Comparison of ENCODE assay signal across 12 cellular contexts in the genomic region with DNA sequence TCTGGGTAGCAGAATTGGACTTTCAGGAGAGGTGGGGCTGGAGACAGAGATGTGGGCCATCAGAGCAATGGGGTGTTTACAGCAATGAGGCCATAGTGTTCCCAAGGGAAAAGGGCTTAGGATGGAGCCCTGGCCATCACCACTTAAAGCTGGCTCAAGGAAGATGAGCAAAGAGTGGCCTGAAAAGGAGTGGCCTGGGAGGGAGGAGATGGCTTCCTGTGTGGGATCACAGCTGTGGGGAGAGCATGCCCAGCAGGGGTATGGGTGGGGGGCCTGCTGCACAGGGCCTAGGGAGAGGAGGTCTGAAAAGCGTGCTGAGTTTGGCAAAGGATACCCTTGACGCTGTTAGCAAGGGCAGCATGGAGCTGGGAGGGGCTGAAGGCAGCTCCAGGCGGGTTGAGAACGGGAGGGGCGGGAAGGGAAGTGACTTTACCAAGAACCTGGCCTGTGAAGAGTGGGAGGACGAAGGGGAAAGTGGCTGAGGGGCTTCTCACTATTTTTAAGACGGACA. TPM values are rescaled to one million over a fixed set of nuclear protein-coding genes. Genes with fewer than 3 reads are reported as not detected.
DNase-seq lines count a peak whose midpoint lies in the region; ATAC-seq and TF ChIP-seq lines count a peak whose summit lies in the region.
"Had no signal": no experiment of that assay in that cellular context is flagged by ENCODE, and none has a peak within 500 bp of the region (broad histone marks: within the 10 kb centered on the region; RNA-seq: fewer than 3 reads in every experiment).

No MANE protein-coding gene starts in this region.

- no peak overlapping the region for H2BK5ac ChIP-seq in IMR-90 (ENCODE audit: low read depth, low read length, poor library complexity, severe bottlenecking)
- no peak overlapping the region for H2BK5ac ChIP-seq in mesenchymal stem cell (ENCODE audit: low read depth, low read length, poor library complexity, severe bottlenecking)

- peak overlapping the region in 1 of 2 experiments; percentile 73 for H2BK12ac ChIP-seq in mesenchymal stem cell (ENCODE audit: low read length in 2 of 2)

- no TSS peak for BruUV-seq in IMR-90 (replicated peaks; lab: Mats Ljungman, UMichigan)
- no TSS peak for BruUV-seq in PC-3 (replicated peaks; lab: Mats Ljungman, UMichigan)

- CTCF ChIA-PET in IMR-90 (lab: Yijun Ruan, JAX): no interaction called here
- CTCF ChIA-PET in PC-3 (lab: Charles Lee): interaction anchor here (0.6 kb wide), 1 partner anchor 31 kb away, joined by 5 read pairs; no protein-coding TSS in a partner anchor

- peak overlapping the region; percentile 42 for H3K4ac ChIP-seq in IMR-90 (ENCODE audit: low read depth, low read length)
- H3K4ac ChIP-seq in mesenchymal stem cell (ENCODE audit: low read depth in 1 of 2, low read length in 2 of 2): no peak overlapping the region

- DNase-seq in IMR-90: no peak
- peak; percentile 72 for DNase-seq in coronary artery (ENCODE audit: low spot score)
- DNase-seq in mesenchymal stem cell: no peak
- no peak for DNase-seq in stimulated activated naive B cell treated with anti-CD40 and anti-IgM and Interleukin-4, amounts not matched to agents 10 μg/mL and 1 μg/mL and 100 μg/mL, for 72 hours
- DNase-seq in PC-3: no peak
- DNase-seq: activated T-cell treated with anti-CD3 and anti-CD28 coated beads for 4 hours; effector CD4-positive, alpha-beta T cell; NCI-H524 treated with DMSO at 0.1 percent for 48 hours; stimulated activated naive CD4-positive, alpha-beta T cell had no signal

- H3K23ac ChIP-seq in IMR-90 (ENCODE audit: low read depth, low read length): no peak overlapping the region
- no peak overlapping the region for H3K23ac ChIP-seq in mesenchymal stem cell (ENCODE audit: low read length in 2 of 2)

- H3K18ac ChIP-seq in IMR-90 (ENCODE audit: low read depth, low read length): peak overlapping the region; percentile 33; the same call in 1 of the 2 replicates
- H3K18ac ChIP-seq in mesenchymal stem cell (ENCODE audit: low read depth in 1 of 2, low read length in 2 of 2): peak overlapping the region; percentile 14 to 22

- TF ChIP-seq CTCF in IMR-90 (conservative IDR thresholded peaks at IDR 0.05; ENCODE audit: low read depth, low read length) (no peak), coronary artery (IDR thresholded peaks at IDR 0.05) (no peak), PC-3 (conservative IDR thresholded peaks at IDR 0.05; ENCODE audit: low read depth, low read length) (no peak)

- peaks cover 9% of the 10 kb centered on the region; the same call in 1 of the 2 replicates for H3K36me3 ChIP-seq in IMR-90 (ENCODE audit: control insufficient read depth, insufficient read depth, low read length)
- H3K36me3 ChIP-seq in mesenchymal stem cell (ENCODE audit: control insufficient read depth in 1 of 2, insufficient read depth in 2 of 2, low read depth in 1 of 2, low read length in 2 of 2): peaks cover 37 to 60% of the 10 kb centered on the region in 2 experiments
- no peaks in the 10 kb centered on the region for H3K36me3 ChIP-seq in PC-3 (ENCODE audit: low read depth, low read length)

- peaks cover 73 to 84% of the 10 kb centered on the region in 2 donors for H3K36me3 Mint-ChIP-seq in stimulated activated naive B cell treated with anti-CD40 and anti-IgM and Interleukin-4, amounts not matched to agents 10 μg/mL and 1 μg/mL and 100 μg/mL, for 72 hours

- in situ Hi-C loops in IMR-90 (cut with MboI; ENCODE audit: low sequenced_read_pairs): no loop called here

- H3K27ac Mint-ChIP-seq in stimulated activated naive B cell treated with anti-CD40 and anti-IgM and Interleukin-4, amounts not matched to agents 10 μg/mL and 1 μg/mL and 100 μg/mL, for 72 hours: peak overlapping the region; percentile 81

- peaks cover 6% of the 10 kb centered on the region in 2 donors for H3K27me3 Mint-ChIP-seq in stimulated activated naive B cell treated with anti-CD40 and anti-IgM and Interleukin-4, amounts not matched to agents 10 μg/mL and 1 μg/mL and 100 μg/mL, for 72 hours

- H4K5ac ChIP-seq in IMR-90 (ENCODE audit: low read depth, low read length): peak overlapping the region; percentile 36; the same call in 1 of the 2 replicates

- POLR2A ChIA-PET in IMR-90 (lab: Charles Lee; ENCODE audit: unreplicated experiment): no interaction called here
- POLR2A ChIA-PET in PC-3 (lab: Charles Lee; ENCODE audit: unreplicated experiment): no interaction called here

- H4K8ac ChIP-seq in IMR-90 (ENCODE audit: low read depth in 2 of 2, low read length in 2 of 2): peak overlapping the region in 1 of 2 experiments; percentile 22; a peak in 1 of 4 replicates
- no peak overlapping the region for H4K8ac ChIP-seq in mesenchymal stem cell (ENCODE audit: low read length)

- no peak overlapping the region for H3K27ac ChIP-seq in IMR-90 (ENCODE audit: insufficient read depth, low read length)
- H3K27ac ChIP-seq in coronary artery: peak overlapping the region; percentile 89 to 90
- no peak overlapping the region for H3K27ac ChIP-seq in mesenchymal stem cell (ENCODE audit: low read length, poor library complexity, severe bottlenecking)
- H3K27ac ChIP-seq in PC-3 (ENCODE audit: low read length): no peak overlapping the region

- peak overlapping the region; percentile 70 for H3K14ac ChIP-seq in IMR-90 (replicated peaks; ENCODE audit: low read depth, low read length)
- H3K14ac ChIP-seq in mesenchymal stem cell (ENCODE audit: low read length in 2 of 2): no peak overlapping the region

- H2BK120ac ChIP-seq in IMR-90 (ENCODE audit: low read depth, low read length) (peak overlapping the region; percentile 98), mesenchymal stem cell (ENCODE audit: low read depth, low read length) (no peak overlapping the region)

- intact Hi-C loops in IMR-90 (cut with micrococcal nuclease) (no loop called here), PC-3 (cut with micrococcal nuclease) (no loop called here)

- H3K4me1 ChIP-seq in IMR-90 (ENCODE audit: control insufficient read depth, insufficient read depth, low read length): peaks cover 36% of the 10 kb centered on the region
- peaks cover 4% of the 10 kb centered on the region for H3K4me1 ChIP-seq in mesenchymal stem cell (ENCODE audit: control insufficient read depth, insufficient read depth, low read depth, low read length)
- no peaks in the 10 kb centered on the region for H3K4me1 ChIP-seq in PC-3 (ENCODE audit: insufficient read depth, low read length)

- 35% methylated on average over 7 of the region's 7 CpGs; no CpG with 5 or more reads in 1 of the 2 experiments for WGBS in IMR-90 (ENCODE audit: extremely low coverage in 2 of 2, insufficient read length in 1 of 2), 2 experiments
- WGBS in mesenchymal stem cell: 33% methylated on average over 7 of the region's 7 CpGs

- TF ChIP-seq RAD21 in IMR-90 (IDR thresholded peaks at IDR 0.05; ENCODE audit: low read length): no peak

- H3K56ac ChIP-seq in IMR-90 (ENCODE audit: extremely low read depth, insufficient read depth, low read length): no peak overlapping the region

- H3K9me3 Mint-ChIP-seq in stimulated activated naive B cell treated with anti-CD40 and anti-IgM and Interleukin-4, amounts not matched to agents 10 μg/mL and 1 μg/mL and 100 μg/mL, for 72 hours: no peaks in the 10 kb centered on the region

- H4K91ac ChIP-seq in IMR-90 (ENCODE audit: insufficient read depth, low read depth, low read length): no peak overlapping the region; the same call in 1 of the 2 replicates
- peak overlapping the region; percentile 52 for H4K91ac ChIP-seq in mesenchymal stem cell (ENCODE audit: low read length)

- no peaks in the 10 kb centered on the region for H3F3A ChIP-seq in PC-3 (ENCODE audit: low read length, unreplicated experiment)

- H3K4me3 Mint-ChIP-seq in stimulated activated naive B cell treated with anti-CD40 and anti-IgM and Interleukin-4, amounts not matched to agents 10 μg/mL and 1 μg/mL and 100 μg/mL, for 72 hours: peak overlapping the region in 1 of 2 donors; percentile 1

- H3K9me2 ChIP-seq in PC-3 (replicated peaks; ENCODE audit: low read length): no peaks in the 10 kb centered on the region

- H3K4me2 ChIP-seq in IMR-90 (ENCODE audit: low read depth, low read length) (no peak overlapping the region), mesenchymal stem cell (ENCODE audit: low read length, poor library complexity, severe bottlenecking) (no peak overlapping the region), PC-3 (ENCODE audit: low read length) (no peak overlapping the region)

- H2BK15ac ChIP-seq in IMR-90 (ENCODE audit: low read depth, low read length) (peak overlapping the region; percentile 54; the same call in 1 of the 3 replicates), mesenchymal stem cell (ENCODE audit: low read depth, poor library complexity, severe bottlenecking) (peak overlapping the region; percentile 3)

- H3K27me3 ChIP-seq in IMR-90 (ENCODE audit: control insufficient read depth, insufficient read depth, low read length) (no peaks in the 10 kb centered on the region), mesenchymal stem cell (ENCODE audit: control insufficient read depth in 1 of 2, insufficient read depth in 1 of 2, low read length in 2 of 2) (peaks cover 0 to 3% of the 10 kb centered on the region in 2 experiments), PC-3 (ENCODE audit: low read length) (no peaks in the 10 kb centered on the region)

- H2BK20ac ChIP-seq in IMR-90 (ENCODE audit: low read depth, low read length): peak overlapping the region; percentile 84

- H3K79me1 ChIP-seq in IMR-90 (ENCODE audit: low read depth in 1 of 2, low read length in 2 of 2) (no peaks in the 10 kb centered on the region), mesenchymal stem cell (replicated peaks; ENCODE audit: low read length, poor library complexity, severe bottlenecking) (no peaks in the 10 kb centered on the region)

- peaks cover 43 to 78% of the 10 kb centered on the region in 2 donors for H3K4me1 Mint-ChIP-seq in stimulated activated naive B cell treated with anti-CD40 and anti-IgM and Interleukin-4, amounts not matched to agents 10 μg/mL and 1 μg/mL and 100 μg/mL, for 72 hours

- no peak overlapping the region for H3K4me3 ChIP-seq in IMR-90 (ENCODE audit: insufficient read depth, low read depth, low read length)
- H3K4me3 ChIP-seq in coronary artery: no peak overlapping the region
- H3K4me3 ChIP-seq in mesenchymal stem cell (ENCODE audit: insufficient read depth in 1 of 2, low read depth in 1 of 2, low read length in 2 of 2): no peak overlapping the region
- no peak overlapping the region for H3K4me3 ChIP-seq in PC-3 (ENCODE audit: low read length)

- H2AK5ac ChIP-seq in IMR-90 (ENCODE audit: low read depth, low read length) (peak overlapping the region; percentile 96; the same call in 1 of the 2 replicates), mesenchymal stem cell (ENCODE audit: low read length, severe bottlenecking) (no peak overlapping the region)

- ATAC-seq in IMR-90 (ENCODE audit: low read depth) (no peak), HG03378 (IDR thresholded peaks at IDR 0.05; ENCODE audit: unreplicated experiment) (no peak), GM18907 (IDR thresholded peaks at IDR 0.05; ENCODE audit: unreplicated experiment) (no peak), PC-3 (no peak), HG03135 (IDR thresholded peaks at IDR 0.05; ENCODE audit: unreplicated experiment) (no peak)
- ATAC-seq in stimulated activated naive B cell treated with anti-CD40 and anti-IgM and Interleukin-4, amounts not matched to agents 10 μg/mL and 1 μg/mL and 100 μg/mL, for 72 hours (replicated peaks): no peak

- H2AFZ ChIP-seq in IMR-90 (replicated peaks; ENCODE audit: low read length, poor library complexity) (peak overlapping the region; percentile 68), mesenchymal stem cell (ENCODE audit: low read depth, low read length) (no peak overlapping the region), PC-3 (ENCODE audit: low read length) (no peak overlapping the region)

- H2AK9ac ChIP-seq in IMR-90 (replicated peaks; ENCODE audit: low read depth, low read length, poor library complexity): peak overlapping the region; percentile 7

- H4K20me1 ChIP-seq in IMR-90 (ENCODE audit: insufficient read depth, low read length) (no peaks in the 10 kb centered on the region), PC-3 (ENCODE audit: low read length) (no peaks in the 10 kb centered on the region)

- peaks cover 28% of the 10 kb centered on the region for H3K9me1 ChIP-seq in IMR-90 (ENCODE audit: insufficient read depth, low read length)

- H3K9me3 ChIP-seq in IMR-90 (ENCODE audit: control insufficient read depth, insufficient read depth, low read length) (no peaks in the 10 kb centered on the region), mesenchymal stem cell (ENCODE audit: control insufficient read depth, low read length) (no peaks in the 10 kb centered on the region), PC-3 (ENCODE audit: low read length) (no peaks in the 10 kb centered on the region)

- H3K9ac ChIP-seq in IMR-90 (ENCODE audit: low read depth, low read length) (no peak overlapping the region), mesenchymal stem cell (ENCODE audit: low read length) (peak overlapping the region; percentile 4), PC-3 (ENCODE audit: low read length) (no peak overlapping the region)

- TF ChIP-seq POLR2A in IMR-90 (IDR thresholded peaks at IDR 0.05; ENCODE audit: low read depth, low read length): no peak

- dilution Hi-C loops in IMR-90 (cut with HindIII; ENCODE audit: low sequenced_read_pairs, unreplicated experiment): no loop called here

- no peaks in the 10 kb centered on the region for H3K79me2 ChIP-seq in PC-3 (ENCODE audit: low read length)

RNA-seq across cellular contexts. Expression of gene LRRC32, which starts 13.9 kb away (rescaled TPM):
- total RNA-seq in IMR-90 (2012; rRNA removed) (4.2 and 5.2 TPM in 2 replicates), PC-3 (2014; rRNA removed) (not detected in 2 replicates)
- 13.0 and 13.7 TPM in 2 replicates for polyA plus RNA-seq in IMR-90 (2012; rRNA removed)
- 10.9 and 20.1 TPM in 2 replicates for polyA plus RNA-seq in IMR-90 (2012; cell fraction: cytosol; rRNA removed)
- polyA plus RNA-seq in IMR-90 (2012; cell fraction: nucleus; rRNA removed; ENCODE audit: low replicate concordance): 8.8 and 12.9 TPM in 2 replicates
- polyA plus RNA-seq in mesenchymal stem cell (2013, experiment 1 of 2): 35.9 TPM
- polyA plus RNA-seq in mesenchymal stem cell (2013, experiment 2 of 2): 36.0 TPM

Comparison
In these comparisons a context has a peak if more than half of its experiments do, and no peak if none do; other contexts are left out.
1. H3K27ac ChIP-seq: peak in coronary artery (2 of 2); none in IMR-90 (single experiment), mesenchymal stem cell (single experiment) and PC-3 (single experiment).